7 cellular contexts compared by ENCODE assay signal in genomic region chr11:127941554-127941953, GRCh38.
A peak's percentile ranks its signal among the peaks of the same experiment; 100 is the strongest.
DNase-seq lines count a peak whose midpoint lies in the region; ATAC-seq and TF ChIP-seq lines count a peak whose summit lies in the region.
"Not testable (repeated sequence)": the region's sequence is repeated elsewhere in the genome, so short reads cannot be mapped to it uniquely, and the experiment has no call there.

No MANE protein-coding gene starts in this region.

- not testable (repeated sequence) for H3K9me3 Mint-ChIP-seq in CD4-positive, alpha-beta T cell; activated CD8-positive, alpha-beta T cell treated with anti-CD3 and anti-CD28 coated beads, Interleukin-2, amount 10 ng/mL, durations not matched to agents 7 days and 5 days (ENCODE audit: insufficient read depth); effector memory CD8-positive, alpha-beta T cell; memory B cell; stimulated activated naive B cell treated with anti-CD40 and anti-IgM and Interleukin-4, amounts not matched to agents 10 μg/mL and 1 μg/mL and 100 μg/mL, for 72 hours

- H3K27me3 Mint-ChIP-seq in CD4-positive, alpha-beta T cell; activated CD8-positive, alpha-beta T cell treated with anti-CD3 and anti-CD28 coated beads, Interleukin-2, amount 10 ng/mL, durations not matched to agents 7 days and 5 days (ENCODE audit: low read depth); memory B cell; stimulated activated naive B cell treated with anti-CD40 and anti-IgM and Interleukin-4, amounts not matched to agents 10 μg/mL and 1 μg/mL and 100 μg/mL, for 72 hours: not testable (repeated sequence)
- peaks cover 34% of the 10 kb centered on the region for H3K27me3 Mint-ChIP-seq in T-helper 17 cell
- H3K27me3 Mint-ChIP-seq in effector memory CD8-positive, alpha-beta T cell: peaks cover 31 to 48% of the 10 kb centered on the region in 2 donors

- not testable (repeated sequence) for H3K4me3 Mint-ChIP-seq in CD4-positive, alpha-beta T cell; T-helper 17 cell; activated CD8-positive, alpha-beta T cell treated with anti-CD3 and anti-CD28 coated beads, Interleukin-2, amount 10 ng/mL, durations not matched to agents 7 days and 5 days; effector memory CD8-positive, alpha-beta T cell; memory B cell; stimulated activated naive B cell treated with anti-CD40 and anti-IgM and Interleukin-4, amounts not matched to agents 10 μg/mL and 1 μg/mL and 100 μg/mL, for 72 hours

- H3K4me1 Mint-ChIP-seq in CD4-positive, alpha-beta T cell (ENCODE audit: low read depth); T-helper 17 cell; activated CD8-positive, alpha-beta T cell treated with anti-CD3 and anti-CD28 coated beads, Interleukin-2, amount 10 ng/mL, durations not matched to agents 7 days and 5 days (ENCODE audit: low read depth); effector memory CD8-positive, alpha-beta T cell (ENCODE audit: low read depth in 2 of 2); memory B cell; stimulated activated naive B cell treated with anti-CD40 and anti-IgM and Interleukin-4, amounts not matched to agents 10 μg/mL and 1 μg/mL and 100 μg/mL, for 72 hours: not testable (repeated sequence)

- intact Hi-C loops in CD4-positive, alpha-beta T cell (cut with DNase I, micrococcal nuclease): not testable (repeated sequence)

- not testable (repeated sequence) for H3K27ac Mint-ChIP-seq in CD4-positive, alpha-beta T cell; T-helper 17 cell; activated CD8-positive, alpha-beta T cell treated with anti-CD3 and anti-CD28 coated beads, Interleukin-2, amount 10 ng/mL, durations not matched to agents 7 days and 5 days; effector memory CD8-positive, alpha-beta T cell; memory B cell
- H3K27ac Mint-ChIP-seq in stimulated activated naive B cell treated with anti-CD40 and anti-IgM and Interleukin-4, amounts not matched to agents 10 μg/mL and 1 μg/mL and 100 μg/mL, for 72 hours: peak overlapping the region; percentile 5

- not testable (repeated sequence) for H3K27ac ChIP-seq in CD4-positive, alpha-beta T cell (ENCODE audit: low read depth, low read length)

- not testable (repeated sequence) for H3K27me3 ChIP-seq in CD4-positive, alpha-beta T cell (ENCODE audit: control insufficient read depth, insufficient read depth, low read length)

- not testable (repeated sequence) for DNase-seq in CD4-positive, alpha-beta T cell; T-helper 17 cell; activated CD8-positive, alpha-beta T cell treated with anti-CD3 and anti-CD28 coated beads, Interleukin-2, amount 10 ng/mL, durations not matched to agents 7 days and 5 days; effector memory CD8-positive, alpha-beta T cell; memory B cell (ENCODE audit: low spot score in 2 of 2); stimulated activated naive B cell treated with anti-CD40 and anti-IgM and Interleukin-4, amounts not matched to agents 10 μg/mL and 1 μg/mL and 100 μg/mL, for 72 hours

- POLR2A ChIA-PET in CD4-positive, alpha-beta T cell (lab: Charles Lee); activated CD8-positive, alpha-beta T cell treated with anti-CD3 and anti-CD28 coated beads, Interleukin-2, amount 10 ng/mL, durations not matched to agents 7 days and 5 days (lab: Charles Lee): not testable (repeated sequence)

- not testable (repeated sequence) for H3K9me3 ChIP-seq in CD4-positive, alpha-beta T cell (ENCODE audit: control insufficient read depth, low read length); T-helper 17 cell (ENCODE audit: control insufficient read depth, low read length, poor library complexity, severe bottlenecking)

- peak; percentile 52 for ATAC-seq in CD4-positive, alpha-beta T cell (ENCODE audit: poor library complexity)
- peak; percentile 46 for ATAC-seq in GM18502 (IDR thresholded peaks at IDR 0.05; ENCODE audit: poor library complexity, unreplicated experiment)
- peak; percentile 58 for ATAC-seq in T-helper 17 cell
- peak; percentile 65 for ATAC-seq in activated CD8-positive, alpha-beta T cell treated with anti-CD3 and anti-CD28 coated beads, Interleukin-2, amount 10 ng/mL, durations not matched to agents 7 days and 5 days
- ATAC-seq in effector memory CD8-positive, alpha-beta T cell (replicated peaks): peak; percentile 66
- peak; percentile 60 for ATAC-seq in memory B cell (ENCODE audit: low read depth)
- not testable (repeated sequence) for ATAC-seq in stimulated activated naive B cell treated with anti-CD40 and anti-IgM and Interleukin-4, amounts not matched to agents 10 μg/mL and 1 μg/mL and 100 μg/mL, for 72 hours (replicated peaks)

- H3K36me3 Mint-ChIP-seq in CD4-positive, alpha-beta T cell (ENCODE audit: low read depth); T-helper 17 cell (ENCODE audit: low read depth); activated CD8-positive, alpha-beta T cell treated with anti-CD3 and anti-CD28 coated beads, Interleukin-2, amount 10 ng/mL, durations not matched to agents 7 days and 5 days (ENCODE audit: low read depth); effector memory CD8-positive, alpha-beta T cell (ENCODE audit: insufficient read depth); memory B cell; stimulated activated naive B cell treated with anti-CD40 and anti-IgM and Interleukin-4, amounts not matched to agents 10 μg/mL and 1 μg/mL and 100 μg/mL, for 72 hours: not testable (repeated sequence)

- TF ChIP-seq CTCF in CD4-positive, alpha-beta T cell (IDR thresholded peaks at IDR 0.05): not testable (repeated sequence)

- CTCF ChIA-PET in CD4-positive, alpha-beta T cell (lab: Charles Lee); activated CD8-positive, alpha-beta T cell treated with anti-CD3 and anti-CD28 coated beads, Interleukin-2, amount 10 ng/mL, durations not matched to agents 7 days and 5 days (lab: Charles Lee): not testable (repeated sequence)
